In the genomic region with DNA sequence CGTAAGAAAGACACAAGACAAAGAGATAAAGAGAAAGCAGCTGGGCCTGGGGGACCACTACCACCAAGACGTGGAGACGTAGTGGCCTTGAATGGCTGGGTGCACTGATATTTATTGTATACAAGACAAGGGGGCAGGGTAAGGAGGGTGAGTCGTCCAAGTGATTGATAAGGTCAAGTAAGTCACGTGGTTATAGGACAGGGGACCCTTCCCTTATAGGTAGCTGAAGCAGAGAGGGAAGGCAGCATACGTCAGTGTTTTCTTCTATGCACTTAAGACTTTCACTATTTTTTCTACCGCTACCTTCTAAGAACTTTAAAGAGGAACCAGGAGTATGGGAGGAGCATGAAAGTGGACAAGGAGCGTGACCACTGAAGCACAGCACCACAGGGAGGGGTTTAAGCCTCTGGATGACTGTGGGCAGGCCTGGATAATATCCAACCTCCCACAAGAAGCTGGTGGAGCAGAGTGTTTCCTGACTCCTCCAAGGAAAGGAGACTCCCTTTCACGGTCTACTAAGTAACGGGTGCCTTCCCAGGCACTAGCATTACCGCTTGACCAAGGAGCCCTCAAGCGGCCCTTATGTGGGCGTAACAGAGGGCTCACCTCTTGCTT, we compare ENCODE assay signal across 3 cellular contexts. TPM values are rescaled to one million over a fixed set of nuclear protein-coding genes. Genes with fewer than 3 reads are reported as not detected.
"Had no signal": no experiment of that assay in that cellular context is flagged by ENCODE, and none has a peak within 500 bp of the region (broad histone marks: within the 10 kb centered on the region; RNA-seq: fewer than 3 reads in every experiment).

No MANE protein-coding gene starts in this region.

RNA-seq across cellular contexts. Expression of gene PRPH2, which starts 11.6 kb away (rescaled TPM):
- total RNA-seq: activated CD4-positive, alpha-beta memory T cell treated with anti-CD3 and anti-CD28 coated beads for 36 hours; neural crest cell; T-helper 17 cell had no signal
